In genomic region chr20:19860742-19861141, GRCh38 we compare ENCODE assay signal across 1 cellular context.
TF ChIP-seq lines count a peak whose summit lies in the region.

No MANE protein-coding gene starts in this region.

TF ChIP-seq in GM12878, 131 proteins besides CTCF, POLR2A, EP300 and RAD21 (continued from another document and continues in another):
- no peak for TF ChIP-seq PRDM15 (CRISPR knock-in tag; IDR thresholded peaks at IDR 0.05)
- no peak for TF ChIP-seq ZZZ3 (IDR thresholded peaks at IDR 0.05; ENCODE audit: control insufficient read depth, insufficient read length, low read depth)
- TF ChIP-seq CEBPZ (IDR thresholded peaks at IDR 0.05; ENCODE audit: low read depth, low read length): no peak
- no peak for TF ChIP-seq ZNF622 (IDR thresholded peaks at IDR 0.05)
- TF ChIP-seq GABPA (IDR thresholded peaks at IDR 0.05; ENCODE audit: low read depth): no peak
- no peak for TF ChIP-seq MYB (IDR thresholded peaks at IDR 0.05; ENCODE audit: borderline replicate concordance, low read depth, low read length)
- no peak for TF ChIP-seq USF1 (IDR thresholded peaks at IDR 0.05; ENCODE audit: borderline replicate concordance, extremely low read length, insufficient read depth, low read depth, low read length)
- TF ChIP-seq CHD4 (IDR thresholded peaks at IDR 0.05): no peak
- TF ChIP-seq CBX3 (IDR thresholded peaks at IDR 0.05; ENCODE audit: borderline replicate concordance, low read depth): no peak
- no peak for TF ChIP-seq CREM (IDR thresholded peaks at IDR 0.05; ENCODE audit: low read depth)
- TF ChIP-seq ATF3 (IDR thresholded peaks at IDR 0.05; ENCODE audit: borderline replicate concordance, extremely low read depth, low read depth, low read length): no peak
- TF ChIP-seq SUPT20H (IDR thresholded peaks at IDR 0.05; ENCODE audit: borderline replicate concordance, control insufficient read depth, low read depth, low read length): no peak
- no peak for TF ChIP-seq REST (IDR thresholded peaks at IDR 0.05; ENCODE audit: low read depth, low read length)
- peak; percentile 61 for TF ChIP-seq NR2F1 (conservative IDR thresholded peaks at IDR 0.05)
- TF ChIP-seq IKZF1 (conservative IDR thresholded peaks at IDR 0.05): peak; percentile 73
- TF ChIP-seq RAD51 (IDR thresholded peaks at IDR 0.05): no peak
- TF ChIP-seq SIX5 (IDR thresholded peaks at IDR 0.05; ENCODE audit: low read depth, low read length, severe bottlenecking): no peak
- no peak for TF ChIP-seq ZBTB4 (CRISPR knock-in tag; IDR thresholded peaks at IDR 0.05)
- no peak for TF ChIP-seq E2F8 (IDR thresholded peaks at IDR 0.05; ENCODE audit: low read depth, partially characterized antibody)
- no peak for TF ChIP-seq POLR2AphosphoS2 (IDR thresholded peaks at IDR 0.05; ENCODE audit: low read depth, low read length)
- no peak for TF ChIP-seq RELB (IDR thresholded peaks at IDR 0.05; ENCODE audit: low read depth)
- no peak for TF ChIP-seq RELA (IDR thresholded peaks at IDR 0.05; ENCODE audit: borderline replicate concordance, partially characterized antibody)
- no peak for TF ChIP-seq SPI1 (IDR thresholded peaks at IDR 0.05; ENCODE audit: borderline replicate concordance, insufficient read depth, low read depth, low read length)
- no peak for TF ChIP-seq ATF7 (IDR thresholded peaks at IDR 0.05; ENCODE audit: low read depth)
- TF ChIP-seq NR2C1 (IDR thresholded peaks at IDR 0.05): no peak
- peak; percentile 90 for TF ChIP-seq ZNF24 (IDR thresholded peaks at IDR 0.05)
- TF ChIP-seq NBN (IDR thresholded peaks at IDR 0.05): no peak
- no peak for TF ChIP-seq PML (IDR thresholded peaks at IDR 0.05; ENCODE audit: low read length)
- TF ChIP-seq SMAD1 (IDR thresholded peaks at IDR 0.05; ENCODE audit: low read depth, partially characterized antibody): no peak
- TF ChIP-seq SMC3 (IDR thresholded peaks at IDR 0.05; ENCODE audit: borderline replicate concordance, low read length): no peak
- no peak for TF ChIP-seq HDGF (IDR thresholded peaks at IDR 0.05)
- peak; percentile 45 for TF ChIP-seq BCL11A (IDR thresholded peaks at IDR 0.05; ENCODE audit: low read depth, low read length)
- TF ChIP-seq MAX (IDR thresholded peaks at IDR 0.05; ENCODE audit: low read depth, low read length): no peak
- TF ChIP-seq PBX3 (IDR thresholded peaks at IDR 0.05; ENCODE audit: insufficient replicate concordance, low read depth, low read length): no peak
- TF ChIP-seq HCFC1 (IDR thresholded peaks at IDR 0.05; ENCODE audit: low read length): no peak
- no peak for TF ChIP-seq EZH2 (IDR thresholded peaks at IDR 0.05; ENCODE audit: borderline replicate concordance, control insufficient read depth, low read depth, low read length)
- TF ChIP-seq ZNF384 (IDR thresholded peaks at IDR 0.05; ENCODE audit: borderline replicate concordance, low read depth, low read length): no peak
